In the genomic region with DNA sequence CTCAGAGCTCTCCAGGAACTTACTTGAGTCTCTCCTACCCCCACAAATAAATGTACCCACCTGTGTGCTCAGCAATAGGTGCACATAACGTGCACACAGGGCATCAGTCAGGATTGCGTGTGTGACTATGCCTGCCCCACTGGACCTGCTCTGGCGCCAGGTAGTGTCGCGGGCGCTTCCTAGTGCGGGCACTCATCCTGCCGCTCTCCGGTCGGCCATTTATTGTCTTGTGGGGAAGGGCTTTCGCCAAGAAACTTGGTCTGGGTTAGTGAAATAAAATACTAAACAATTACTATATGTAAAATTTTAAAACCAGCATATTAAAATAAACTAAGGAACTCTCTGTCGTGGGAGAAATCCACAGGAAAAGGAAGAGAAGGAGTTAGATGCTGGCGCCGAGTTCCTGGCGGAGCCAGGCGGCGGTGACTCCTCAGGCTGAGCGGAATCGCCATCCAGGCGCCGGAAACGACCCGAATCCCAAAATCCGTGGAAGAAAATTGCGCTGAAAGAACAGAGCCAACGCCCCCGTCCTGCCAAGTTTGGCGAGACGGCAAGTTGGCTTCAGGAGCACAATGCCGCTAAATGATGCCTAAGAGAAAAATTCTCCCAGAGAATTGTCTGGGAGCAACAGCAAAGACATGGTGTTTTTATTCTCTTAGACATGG, we compare ENCODE assay signal across 26 cellular contexts. TPM values are rescaled to one million over a fixed set of nuclear protein-coding genes. Genes with fewer than 3 reads are reported as not detected.
"Had no signal": no experiment of that assay in that cellular context is flagged by ENCODE, and none has a peak within 500 bp of the region (broad histone marks: within the 10 kb centered on the region; RNA-seq: fewer than 3 reads in every experiment).

No MANE protein-coding gene starts in this region.

- H3K36me3 ChIP-seq: cardiac muscle cell, left lung, tibial nerve, uterus had no signal

- ATAC-seq: activated naive CD8-positive, alpha-beta T cell treated with anti-CD3 and anti-CD28 coated beads, Interleukin-2, amount 50 U/mL, for 24 hours; esophagus mucosa; left lung; naive thymus-derived CD4-positive, alpha-beta T cell had no signal

- H3K4me3 ChIP-seq: cardiac muscle cell, left lung, lung, tibial nerve, uterus had no signal

- H3K9me3 ChIP-seq: left lung, tibial nerve, uterus had no signal

- DNase-seq: activated CD4-positive, alpha-beta T cell treated with anti-CD3 and anti-CD28 coated beads for 4 hours; activated CD4-positive, alpha-beta T cell treated with anti-CD3 and anti-CD28 coated beads, Interleukin-2, amount 50 U/mL, for 48 hours; activated CD4-positive, CD25-positive, alpha-beta regulatory T cell; activated effector memory CD4-positive, alpha-beta T cell treated with Interleukin-2 at 50 U/mL for 16 hours; activated naive CD4-positive, alpha-beta T cell treated with anti-CD3 and anti-CD28 coated beads for 36 hours; activated naive CD8-positive, alpha-beta T cell treated with anti-CD3 and anti-CD28 coated beads, Interleukin-2, amount 50 U/mL, for 24 hours; activated T-cell treated with anti-CD3 and anti-CD28 coated beads, Interleukin-2, amount 50 U/mL, for 48 hours; effector CD4-positive, alpha-beta T cell; foreskin melanocyte; hippocampal formation; kidney glomerular epithelial cell; left lung; naive thymus-derived CD4-positive, alpha-beta T cell; stimulated activated CD4-positive, alpha-beta T cell treated with anti-CD3 and anti-CD28 coated beads, Interleukin-12 subunit alpha, Interleukin-12 subunit beta, amount 100 ng/mL, for 4 hours; stimulated activated CD4-positive, alpha-beta T cell treated with anti-CD3 and anti-CD28 coated beads, Interleukin-4, amount 100 ng/mL, for 4 hours; uterus had no signal

- H3K27ac ChIP-seq: cardiac muscle cell, left lung, tibial nerve, uterus had no signal

- H3K4me1 ChIP-seq: left lung, uterus had no signal

RNA-seq across cellular contexts. Expression of a gene that starts 7.9 kb away (rescaled TPM):
- total RNA-seq: activated naive CD4-positive, alpha-beta T cell treated with anti-CD3 and anti-CD28 coated beads for 36 hours; cardiac muscle cell; cerebellum; left lung; lung; mesenteric fat pad; mucosa of gallbladder; naive thymus-derived CD4-positive, alpha-beta T cell; osteoblast; progenitor cell of endocrine pancreas; skeletal muscle tissue; tibial nerve; uterus had no signal
- polyA plus RNA-seq: cardiac muscle cell; lung; naive thymus-derived CD4-positive, alpha-beta T cell had no signal

RNA-seq across cellular contexts. Expression of a gene that starts 24.0 kb away (rescaled TPM):
- total RNA-seq: activated naive CD4-positive, alpha-beta T cell treated with anti-CD3 and anti-CD28 coated beads for 36 hours; cardiac muscle cell; cerebellum; esophagus mucosa; left lung; lung; mesenteric fat pad; mucosa of gallbladder; naive thymus-derived CD4-positive, alpha-beta T cell; progenitor cell of endocrine pancreas; skeletal muscle tissue; uterus had no signal
- polyA plus RNA-seq: cardiac muscle cell; lung; naive thymus-derived CD4-positive, alpha-beta T cell had no signal

RNA-seq across cellular contexts. Expression of a gene that starts 42.2 kb away (rescaled TPM):
- total RNA-seq: activated naive CD4-positive, alpha-beta T cell treated with anti-CD3 and anti-CD28 coated beads for 36 hours; cardiac muscle cell; cerebellum; left lung; lung; mesenteric fat pad; mucosa of gallbladder; naive thymus-derived CD4-positive, alpha-beta T cell; progenitor cell of endocrine pancreas had no signal
- polyA plus RNA-seq: cardiac muscle cell; lung; naive thymus-derived CD4-positive, alpha-beta T cell had no signal

RNA-seq across cellular contexts. Expression of a gene that starts 44.0 kb away (rescaled TPM):
- total RNA-seq: activated naive CD4-positive, alpha-beta T cell treated with anti-CD3 and anti-CD28 coated beads for 36 hours; cardiac muscle cell; cerebellum; esophagus mucosa; left lung; mesenteric fat pad; mucosa of gallbladder; naive thymus-derived CD4-positive, alpha-beta T cell; progenitor cell of endocrine pancreas had no signal
- polyA plus RNA-seq: cardiac muscle cell; lung; naive thymus-derived CD4-positive, alpha-beta T cell had no signal

RNA-seq across cellular contexts. Expression of a gene that starts 54.2 kb away (rescaled TPM):
- total RNA-seq: activated naive CD4-positive, alpha-beta T cell treated with anti-CD3 and anti-CD28 coated beads for 36 hours; cardiac muscle cell; cerebellum; left lung; mucosa of gallbladder; naive thymus-derived CD4-positive, alpha-beta T cell; progenitor cell of endocrine pancreas had no signal
- polyA plus RNA-seq: cardiac muscle cell; lung; naive thymus-derived CD4-positive, alpha-beta T cell had no signal
